ENCODE assay signal across 8 cellular contexts in genomic region chr1:147892731-147893214, GRCh38. TPM values are rescaled to one million over a fixed set of nuclear protein-coding genes. Genes with fewer than 3 reads are reported as not detected.
DNase-seq lines count a peak whose midpoint lies in the region; ATAC-seq and TF ChIP-seq lines count a peak whose summit lies in the region.

No MANE protein-coding gene starts in this region.

- DNase-seq in AG09319 (ENCODE audit: extremely low read depth, low read depth) (peak; percentile 20), NCI-H2029 treated with DMSO at 0.1 percent for 48 hours (lab: John Stamatoyannopoulos, UW) (peak; percentile 40), fibroblast of the conjunctiva (ENCODE audit: low read depth) (peak; percentile 51), occipital lobe (lab: John Stamatoyannopoulos, UW) (peak; percentile 4), ecto neural progenitor cell (ENCODE audit: low spot score) (no peak)

- H3K4me3 ChIP-seq in WI38 (ENCODE audit: low read depth, low read length): no peak overlapping the region

- ATAC-seq in HG02870 (IDR thresholded peaks at IDR 0.05; ENCODE audit: unreplicated experiment): no peak

- TF ChIP-seq CTCF in AG09319 (IDR thresholded peaks at IDR 0.05; ENCODE audit: low read depth, low read length) (no peak; the same call in none of the 2 replicates), GM12801 (IDR thresholded peaks at IDR 0.05; ENCODE audit: extremely low read depth, insufficient read length) (peak; percentile 88), WI38 (IDR thresholded peaks at IDR 0.05; ENCODE audit: low read depth, low read length) (peak; percentile 97)

RNA-seq across cellular contexts. Expression of gene GJA8, which starts 9.8 kb away (rescaled TPM):
- total RNA-seq in occipital lobe: not detected

RNA-seq across cellular contexts. Expression of gene GPR89B, which starts 35.4 kb away (rescaled TPM):
- total RNA-seq in occipital lobe: 29.6 TPM
